Comparison of ENCODE assay signal across 26 cellular contexts in the genomic region with DNA sequence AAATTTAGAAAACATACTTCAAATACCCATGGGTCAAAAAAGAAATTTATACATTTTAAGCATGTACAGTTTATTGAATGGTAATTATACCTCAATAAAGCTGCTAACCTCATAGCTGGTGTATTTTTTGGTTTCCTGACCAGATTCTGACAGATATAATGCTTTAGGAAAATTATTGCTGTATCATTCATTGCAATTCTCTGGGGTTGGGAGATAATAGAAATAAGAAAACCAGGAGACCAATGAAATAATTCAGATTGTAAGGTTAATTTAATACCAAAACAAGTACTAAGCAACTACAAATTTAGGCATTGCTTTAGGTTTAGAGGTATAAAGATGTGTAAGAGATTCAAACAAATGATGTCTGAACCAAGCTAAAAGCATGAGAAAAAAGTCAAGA.
DNase-seq lines count a peak whose midpoint lies in the region; ATAC-seq lines count a peak whose summit lies in the region.
"Had no signal": no experiment of that assay in that cellular context is flagged by ENCODE, and none has a peak within 500 bp of the region (broad histone marks: within the 10 kb centered on the region; RNA-seq: fewer than 3 reads in every experiment).

No MANE protein-coding gene starts in this region.

- no peaks in the 10 kb centered on the region for H3K27me3 ChIP-seq in CD8-positive, alpha-beta memory T cell (ENCODE audit: insufficient read depth, low read length, poor library complexity, severe bottlenecking)
- H3K27me3 ChIP-seq: Peyer's patch had no signal

- H3K4me1 ChIP-seq in CD8-positive, alpha-beta memory T cell (ENCODE audit: insufficient read depth, low read length): peaks cover 16% of the 10 kb centered on the region
- H3K4me1 ChIP-seq: prostate gland had no signal

- CTCF ChIA-PET in activated CD8-positive, alpha-beta memory T cell treated with anti-CD3 and anti-CD28 coated beads, Interleukin-2, amount 10 ng/mL, durations not matched to agents 7 days and 5 days (lab: Charles Lee): interaction anchor here (0.6 to 1.6 kb wide), 9 partner anchors 8 to 363 kb away, joined by 3 to 5 read pairs (median 3); no protein-coding TSS in a partner anchor
- CTCF ChIA-PET in CD8-positive, alpha-beta memory T cell (lab: Charles Lee): no interaction called here

- no peaks in the 10 kb centered on the region for H3K9me3 Mint-ChIP-seq in activated CD8-positive, alpha-beta memory T cell treated with anti-CD3 and anti-CD28 coated beads, Interleukin-2, amount 10 ng/mL, durations not matched to agents 7 days and 5 days (ENCODE audit: low read depth)
- H3K9me3 Mint-ChIP-seq in CD8-positive, alpha-beta memory T cell: peaks cover 0 to 9% (median 8%) of the 10 kb centered on the region in 5 donors
- H3K9me3 Mint-ChIP-seq in memory B cell: peaks cover 4% of the 10 kb centered on the region
- H3K9me3 Mint-ChIP-seq: neural crest cell had no signal

- DNase-seq in activated CD8-positive, alpha-beta memory T cell treated with anti-CD3 and anti-CD28 coated beads, Interleukin-2, amount 10 ng/mL, durations not matched to agents 7 days and 5 days: no peak
- no peak for DNase-seq in activated CD8-positive, alpha-beta memory T cell treated with anti-CD3 and anti-CD28 coated beads, Interleukin-2, amount 50 U/mL, for 4 hours
- no peak for DNase-seq in CD8-positive, alpha-beta memory T cell
- DNase-seq in T-helper 17 cell: no peak
- no peak for DNase-seq in memory B cell (ENCODE audit: low spot score in 2 of 2)
- no peak for DNase-seq in anterior cingulate cortex (lab: John Stamatoyannopoulos, UW)
- DNase-seq: ACHN, C1 segment of cervical spinal cord, DMS153, GF-D8, GOT3, Kasumi-1, midbrain, NCI-H1092 treated with DMSO at 0.1 percent for 48 hours, NCI-H2029, NCI-H345, NCI-H82, T-helper 9 cell had no signal

- peaks cover 33% of the 10 kb centered on the region for H3K4me1 Mint-ChIP-seq in activated CD8-positive, alpha-beta memory T cell treated with anti-CD3 and anti-CD28 coated beads, Interleukin-2, amount 10 ng/mL, durations not matched to agents 7 days and 5 days
- H3K4me1 Mint-ChIP-seq in CD8-positive, alpha-beta memory T cell: peaks cover 13 to 31% (median 20%) of the 10 kb centered on the region in 3 donors
- peaks cover 23% of the 10 kb centered on the region for H3K4me1 Mint-ChIP-seq in T-helper 17 cell
- peaks cover 13% of the 10 kb centered on the region for H3K4me1 Mint-ChIP-seq in memory B cell
- H3K4me1 Mint-ChIP-seq: neural crest cell had no signal

- no peak overlapping the region for H3K4me3 ChIP-seq in CD8-positive, alpha-beta memory T cell (ENCODE audit: low read length)
- H3K4me3 ChIP-seq: Peyer's patch, prostate gland, SJSA1 had no signal

- no peaks in the 10 kb centered on the region for H3K36me3 ChIP-seq in CD8-positive, alpha-beta memory T cell (ENCODE audit: insufficient read depth, low read length)
- H3K36me3 ChIP-seq: Peyer's patch, prostate gland, SJSA1 had no signal

- peaks cover 4% of the 10 kb centered on the region for H3K9me3 ChIP-seq in CD8-positive, alpha-beta memory T cell (ENCODE audit: low read length)
- H3K9me3 ChIP-seq in T-helper 17 cell (ENCODE audit: control insufficient read depth, low read length, poor library complexity, severe bottlenecking): no peaks in the 10 kb centered on the region
- H3K9me3 ChIP-seq: Peyer's patch, prostate gland, SJSA1 had no signal

- peak overlapping the region; percentile 18 for H3K4me3 Mint-ChIP-seq in activated CD8-positive, alpha-beta memory T cell treated with anti-CD3 and anti-CD28 coated beads, Interleukin-2, amount 10 ng/mL, durations not matched to agents 7 days and 5 days
- H3K4me3 Mint-ChIP-seq in CD8-positive, alpha-beta memory T cell: peak overlapping the region in 1 of 7 donors; percentile 36
- peak overlapping the region; percentile 78 for H3K4me3 Mint-ChIP-seq in T-helper 17 cell
- H3K4me3 Mint-ChIP-seq in memory B cell: peak overlapping the region; percentile 0
- H3K4me3 Mint-ChIP-seq: brain, neural crest cell had no signal

- H3K27me3 Mint-ChIP-seq in activated CD8-positive, alpha-beta memory T cell treated with anti-CD3 and anti-CD28 coated beads, Interleukin-2, amount 10 ng/mL, durations not matched to agents 7 days and 5 days: no peaks in the 10 kb centered on the region
- peaks cover 0 to 1% of the 10 kb centered on the region in 2 donors for H3K27me3 Mint-ChIP-seq in CD8-positive, alpha-beta memory T cell
- no peaks in the 10 kb centered on the region for H3K27me3 Mint-ChIP-seq in T-helper 17 cell
- H3K27me3 Mint-ChIP-seq in memory B cell: no peaks in the 10 kb centered on the region

- peak overlapping the region; percentile 91 for H3K27ac Mint-ChIP-seq in activated CD8-positive, alpha-beta memory T cell treated with anti-CD3 and anti-CD28 coated beads, Interleukin-2, amount 10 ng/mL, durations not matched to agents 7 days and 5 days
- peak overlapping the region in 5 of 8 donors; percentile 1 to 64 (median 31) for H3K27ac Mint-ChIP-seq in CD8-positive, alpha-beta memory T cell
- peak overlapping the region; percentile 68 for H3K27ac Mint-ChIP-seq in T-helper 17 cell
- H3K27ac Mint-ChIP-seq in memory B cell: no peak overlapping the region
- H3K27ac Mint-ChIP-seq: brain; stimulated activated naive B cell treated with anti-CD40 and anti-IgM and Interleukin-4, amounts not matched to agents 10 μg/mL and 1 μg/mL and 100 μg/mL, for 72 hours had no signal

- peaks cover 13% of the 10 kb centered on the region for H3K36me3 Mint-ChIP-seq in activated CD8-positive, alpha-beta memory T cell treated with anti-CD3 and anti-CD28 coated beads, Interleukin-2, amount 10 ng/mL, durations not matched to agents 7 days and 5 days
- peaks cover 0 to 10% (median 2%) of the 10 kb centered on the region in 3 donors for H3K36me3 Mint-ChIP-seq in CD8-positive, alpha-beta memory T cell
- H3K36me3 Mint-ChIP-seq in T-helper 17 cell (ENCODE audit: low read depth): peaks cover 2% of the 10 kb centered on the region
- H3K36me3 Mint-ChIP-seq in memory B cell: no peaks in the 10 kb centered on the region
- H3K36me3 Mint-ChIP-seq: brain had no signal

- peak; percentile 10 for ATAC-seq in activated CD8-positive, alpha-beta memory T cell treated with anti-CD3 and anti-CD28 coated beads, Interleukin-2, amount 10 ng/mL, durations not matched to agents 7 days and 5 days
- ATAC-seq in T-helper 17 cell (no peak), memory B cell (ENCODE audit: low read depth) (no peak), HG03571 (IDR thresholded peaks at IDR 0.05; ENCODE audit: unreplicated experiment) (no peak), GM18498 (IDR thresholded peaks at IDR 0.05; ENCODE audit: unreplicated experiment) (no peak)

- H3K27ac ChIP-seq in CD8-positive, alpha-beta memory T cell (ENCODE audit: low read depth, low read length): no peak overlapping the region
- H3K27ac ChIP-seq: prostate gland, SJSA1 had no signal

- POLR2A ChIA-PET in CD8-positive, alpha-beta memory T cell (lab: Charles Lee): no interaction called here
